Comparison of ENCODE assay signal across 11 cellular contexts in genomic region chr5:131466171-131466766, GRCh38.
A peak's percentile ranks its signal among the peaks of the same experiment; 100 is the strongest.
DNase-seq lines count a peak whose midpoint lies in the region; ATAC-seq and TF ChIP-seq lines count a peak whose summit lies in the region.
"Had no signal": no experiment of that assay in that cellular context is flagged by ENCODE, and none has a peak within 500 bp of the region (broad histone marks: within the 10 kb centered on the region; RNA-seq: fewer than 3 reads in every experiment).

No MANE protein-coding gene starts in this region.

- H3K4me3 Mint-ChIP-seq in T-cell: no peak overlapping the region
- H3K4me3 Mint-ChIP-seq in natural killer cell: no peak overlapping the region

- no peak overlapping the region for H3K4me3 ChIP-seq in ACC112 (ENCODE audit: low read depth, low read length)
- no peak overlapping the region for H3K4me3 ChIP-seq in fibroblast of mammary gland (ENCODE audit: control insufficient read depth, low read depth, low read length)
- H3K4me3 ChIP-seq: transverse colon had no signal

- ATAC-seq in T-cell (replicated peaks in 1 of 4) (peak in 1 of 4 experiments; percentile 24), HG02840 (IDR thresholded peaks at IDR 0.05; ENCODE audit: low FRiP score, unreplicated experiment) (no peak), Right ventricle myocardium superior (ENCODE audit: poor library complexity) (no peak), natural killer cell (no peak)

- CTCF ChIA-PET in T-cell (lab: Charles Lee): no interaction called here

- no peaks in the 10 kb centered on the region for H3K27me3 ChIP-seq in ACC112 (ENCODE audit: insufficient read depth, low read length)
- H3K27me3 ChIP-seq: transverse colon had no signal

- peaks cover 18% of the 10 kb centered on the region for H3K36me3 ChIP-seq in ACC112 (ENCODE audit: insufficient read depth, low read length)

- DNase-seq in EL (peak; percentile 80), T-cell (no peak), fibroblast of mammary gland (ENCODE audit: low read depth) (peak; percentile 98), Right ventricle myocardium superior (no peak), anterior cingulate cortex (lab: John Stamatoyannopoulos, UW) (no peak), natural killer cell (no peak)
- DNase-seq: activated CD8-positive, alpha-beta memory T cell treated with anti-CD3 and anti-CD28 coated beads, Interleukin-2, amount 50 U/mL, for 48 hours; effector memory CD4-positive, alpha-beta T cell; transverse colon had no signal

- H3K9me3 Mint-ChIP-seq in T-cell (no peaks in the 10 kb centered on the region), natural killer cell (no peaks in the 10 kb centered on the region)

- peak overlapping the region; percentile 4; the same call in 1 of the 2 replicates for H3K27ac ChIP-seq in ACC112 (ENCODE audit: low read depth, low read length)
- H3K27ac ChIP-seq: transverse colon had no signal

- H2AFZ ChIP-seq in ACC112 (ENCODE audit: low read length, unreplicated experiment): no peak overlapping the region

- H3K27ac Mint-ChIP-seq in T-cell (peak overlapping the region; percentile 69 to 74), natural killer cell (peak overlapping the region in 1 of 2 donors; percentile 4)

- H3K4me1 Mint-ChIP-seq in T-cell: peaks cover 49 to 70% (median 52%) of the 10 kb centered on the region in 3 donors
- peaks cover 0 to 17% of the 10 kb centered on the region in 2 donors for H3K4me1 Mint-ChIP-seq in natural killer cell

- no peaks in the 10 kb centered on the region for H3K79me2 ChIP-seq in ACC112 (ENCODE audit: control insufficient read depth, insufficient read depth, low read length, unreplicated experiment)

- H3K27me3 Mint-ChIP-seq in T-cell (no peaks in the 10 kb centered on the region), natural killer cell (ENCODE audit: low read depth in 2 of 2) (no peaks in the 10 kb centered on the region)

- POLR2A ChIA-PET in T-cell (lab: Charles Lee): interaction anchor here in 1 of 2 donors (0.7 kb wide), 1 partner anchor 331 kb away, joined by 3 read pairs; the partner anchor contains the start of gene FNIP1

- H3K4me1 ChIP-seq in ACC112 (ENCODE audit: control insufficient read depth, insufficient read depth, low read length, unreplicated experiment): peaks cover 6% of the 10 kb centered on the region
- H3K4me1 ChIP-seq: transverse colon had no signal

- intact Hi-C loops in Right ventricle myocardium superior (cut with DNase I) (no loop called here), natural killer cell (cut with micrococcal nuclease) (no loop called here)

- TF ChIP-seq CTCF in fibroblast of mammary gland (conservative IDR thresholded peaks at IDR 0.05; ENCODE audit: control insufficient read depth, insufficient read depth, low read depth, low read length): no peak
- no peak for TF ChIP-seq CTCF in natural killer cell (IDR thresholded peaks at IDR 0.05)

- H3K36me3 Mint-ChIP-seq in T-cell: peaks cover 51% of the 10 kb centered on the region
- H3K36me3 Mint-ChIP-seq in natural killer cell: peaks cover 2% of the 10 kb centered on the region

Comparison
In these comparisons a context has a peak if more than half of its experiments do, and no peak if none do; other contexts are left out.
1. DNase-seq: peak in EL (single experiment) and fibroblast of mammary gland (single experiment); none in T-cell (0 of 34), Right ventricle myocardium superior (single experiment), anterior cingulate cortex (0 of 58) and natural killer cell (single experiment).